ENCODE assay signal across 27 cellular contexts in the genomic region with DNA sequence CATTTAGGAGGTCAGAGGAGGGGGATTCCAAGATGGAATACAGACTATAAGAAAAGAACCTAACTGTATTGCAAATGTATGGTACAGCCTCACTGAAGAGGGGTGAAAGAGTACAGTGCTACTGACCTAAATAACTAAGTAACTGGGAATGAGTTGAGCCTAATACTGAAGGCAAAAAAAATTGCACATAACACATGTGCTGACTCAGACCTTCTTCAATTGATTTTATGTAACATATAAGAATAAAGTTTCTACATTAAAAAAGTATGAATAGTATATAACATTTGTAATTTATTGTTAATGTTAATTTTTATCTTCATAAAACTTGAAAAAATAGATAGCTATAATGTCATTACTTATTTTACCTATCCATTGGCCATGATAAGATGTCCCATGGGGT. TPM values are rescaled to one million over a fixed set of nuclear protein-coding genes. Genes with fewer than 3 reads are reported as not detected.
DNase-seq lines count a peak whose midpoint lies in the region; ATAC-seq, FAIRE-seq and TF ChIP-seq lines count a peak whose summit lies in the region.
"Had no signal": no experiment of that assay in that cellular context is flagged by ENCODE, and none has a peak within 500 bp of the region (broad histone marks: within the 10 kb centered on the region; RNA-seq: fewer than 3 reads in every experiment).

No MANE protein-coding gene starts in this region.

- no peak overlapping the region for H3K9ac ChIP-seq in K562 (ENCODE audit: insufficient read depth in 1 of 2, low read depth in 2 of 2, low read length in 2 of 2)
- H3K9ac ChIP-seq: SK-N-SH had no signal

- H3K4me3 Mint-ChIP-seq in activated CD4-positive, alpha-beta memory T cell treated with anti-CD3 and anti-CD28 coated beads for 36 hours: no peak overlapping the region
- H3K4me3 Mint-ChIP-seq in activated CD4-positive, alpha-beta memory T cell treated with anti-CD3 and anti-CD28 coated beads, Interleukin-2, amount 10 ng/mL, durations not matched to agents 7 days and 5 days: no peak overlapping the region
- no peak overlapping the region for H3K4me3 Mint-ChIP-seq in CD8-positive, alpha-beta memory T cell
- H3K4me3 Mint-ChIP-seq in activated naive CD4-positive, alpha-beta T cell treated with anti-CD3 and anti-CD28 coated beads, Interleukin-2, amount 10 ng/mL, durations not matched to agents 7 days and 5 days: no peak overlapping the region

- TF ChIP-seq CTCF in A549 (IDR thresholded peaks at IDR 0.05) (no peak), K562 (IDR thresholded peaks at IDR 0.05 in 2 of 3, conservative IDR thresholded peaks at IDR 0.05 in 1 of 3; ENCODE audit: insufficient read depth in 2 of 3, low read depth in 1 of 3, low read length in 3 of 3) (no peak)

- H3K27me3 ChIP-seq in CD8-positive, alpha-beta memory T cell (ENCODE audit: insufficient read depth, low read length, poor library complexity, severe bottlenecking): no peaks in the 10 kb centered on the region
- H3K27me3 ChIP-seq in K562 (ENCODE audit: control insufficient read depth in 2 of 2, insufficient read depth in 2 of 2, low read length in 2 of 2): no peaks in the 10 kb centered on the region

- peaks cover 45% of the 10 kb centered on the region for H3K4me1 Mint-ChIP-seq in activated CD4-positive, alpha-beta memory T cell treated with anti-CD3 and anti-CD28 coated beads for 36 hours (ENCODE audit: low read depth)
- peaks cover 32% of the 10 kb centered on the region for H3K4me1 Mint-ChIP-seq in activated CD4-positive, alpha-beta memory T cell treated with anti-CD3 and anti-CD28 coated beads, Interleukin-2, amount 10 ng/mL, durations not matched to agents 7 days and 5 days
- peaks cover 41 to 61% (median 47%) of the 10 kb centered on the region in 3 donors for H3K4me1 Mint-ChIP-seq in CD8-positive, alpha-beta memory T cell
- peaks cover 43% of the 10 kb centered on the region for H3K4me1 Mint-ChIP-seq in activated naive CD4-positive, alpha-beta T cell treated with anti-CD3 and anti-CD28 coated beads, Interleukin-2, amount 10 ng/mL, durations not matched to agents 7 days and 5 days

- no TSS peak for BruUV-seq in K562 (replicated peaks; lab: Mats Ljungman, UMichigan)

- CTCF ChIA-PET in activated CD4-positive, alpha-beta memory T cell treated with anti-CD3 and anti-CD28 coated beads for 36 hours (lab: Charles Lee): interaction anchor here (1.1 to 1.2 kb wide), 2 partner anchors 14 to 358 kb away, joined by 3 read pairs; no protein-coding TSS in a partner anchor
- CTCF ChIA-PET in activated CD4-positive, alpha-beta memory T cell treated with anti-CD3 and anti-CD28 coated beads, Interleukin-2, amount 10 ng/mL, durations not matched to agents 7 days and 5 days (lab: Charles Lee): interaction anchor here (0.6 kb wide), 1 partner anchor 41 kb away, joined by 4 read pairs; a partner anchor contains a TSS
- CTCF ChIA-PET in A549 (lab: Yijun Ruan, JAX) (no interaction called here), K562 (lab: Yijun Ruan, JAX; ENCODE audit: low intra/inter-chr PET ratio) (no interaction called here)
- CTCF ChIA-PET in CD8-positive, alpha-beta memory T cell (lab: Charles Lee): interaction anchor here (1.5 kb wide), 1 partner anchor 51 kb away, joined by 3 read pairs; no protein-coding TSS in a partner anchor
- CTCF ChIA-PET in activated naive CD4-positive, alpha-beta T cell treated with anti-CD3 and anti-CD28 coated beads, Interleukin-2, amount 10 ng/mL, durations not matched to agents 7 days and 5 days (lab: Charles Lee): no interaction called here

- H2AFZ ChIP-seq in K562 (ENCODE audit: low read depth, low read length): no peak overlapping the region
- H2AFZ ChIP-seq: PC-9 had no signal

- no peak for TF ChIP-seq EP300 in A549 (IDR thresholded peaks at IDR 0.05)
- TF ChIP-seq EP300 in K562 (IDR thresholded peaks at IDR 0.05; ENCODE audit: low read length): no peak

- no peak overlapping the region for H3K4me3 ChIP-seq in A549
- H3K4me3 ChIP-seq in CD8-positive, alpha-beta memory T cell (ENCODE audit: low read length): no peak overlapping the region
- no peak overlapping the region for H3K4me3 ChIP-seq in K562
- H3K4me3 ChIP-seq: PC-9 had no signal

- no peaks in the 10 kb centered on the region for H3K79me2 ChIP-seq in K562 (ENCODE audit: control insufficient read depth, insufficient read depth, low read length)

- H3K4me2 ChIP-seq in A549: no peak overlapping the region
- no peak overlapping the region for H3K4me2 ChIP-seq in K562 (ENCODE audit: insufficient read depth, low read length)
- H3K4me2 ChIP-seq: PC-9, SK-N-SH had no signal

- H3K9me3 ChIP-seq in A549 (no peaks in the 10 kb centered on the region), K562 (replicated peaks; ENCODE audit: control insufficient read depth, insufficient read depth, low read depth, low read length) (no peaks in the 10 kb centered on the region)
- H3K9me3 ChIP-seq in CD8-positive, alpha-beta memory T cell (ENCODE audit: low read length): no peaks in the 10 kb centered on the region
- H3K9me3 ChIP-seq: Caco-2, SK-N-SH had no signal

- no peak for DNase-seq in activated CD4-positive, alpha-beta memory T cell treated with anti-CD3 and anti-CD28 coated beads for 36 hours
- DNase-seq in activated CD4-positive, alpha-beta memory T cell treated with anti-CD3 and anti-CD28 coated beads, Interleukin-2, amount 10 ng/mL, durations not matched to agents 7 days and 5 days: no peak
- no peak for DNase-seq in A549 (ENCODE audit: low read depth in 1 of 2, low spot score in 1 of 2)
- no peak for DNase-seq in CD8-positive, alpha-beta memory T cell
- DNase-seq in K562 (ENCODE audit: extremely low read depth in 1 of 4, low spot score in 3 of 4): no peak
- no peak for DNase-seq in HTR-8/SVneo (ENCODE audit: insufficient read length, low spot score)
- no peak for DNase-seq in frontal cortex (ENCODE audit: low spot score in 2 of 2)
- no peak for DNase-seq in activated naive CD4-positive, alpha-beta T cell treated with anti-CD3 and anti-CD28 coated beads, Interleukin-2, amount 10 ng/mL, durations not matched to agents 7 days and 5 days
- DNase-seq: 8988T, AML-193, Caco-2, DMS 273 treated with DMSO at 0.1 percent for 48 hours, DMS79 treated with DMSO at 0.1 percent for 48 hours, KBM-7, MM.1S, NCI-H1048, NCI-H1417 treated with DMSO at 0.1 percent for 48 hours, NCI-H187, NCI-H226, NCI-H510A treated with DMSO at 0.1 percent for 48 hours, NCI-H748 treated with DMSO at 0.1 percent for 48 hours, PC-9, SIG-M5, SK-N-SH had no signal

- ATAC-seq in A549: no peak
- ATAC-seq in K562: no peak
- ATAC-seq: HCT116 had no signal

- no peak for FAIRE-seq in A549 (lab: Jason Lieb, UNC)
- FAIRE-seq in K562 (lab: Jason Lieb, UNC): no peak
- no peak for FAIRE-seq in HTR-8/SVneo (lab: Jason Lieb, UNC)
- FAIRE-seq in frontal cortex (lab: Jason Lieb, UNC): no peak
- FAIRE-seq: H1 had no signal

- intact Hi-C loops in activated CD4-positive, alpha-beta memory T cell treated with anti-CD3 and anti-CD28 coated beads for 36 hours (cut with micrococcal nuclease): no loop called here
- intact Hi-C loops in K562 (cut with micrococcal nuclease): no loop called here

- POLR2A ChIA-PET in activated CD4-positive, alpha-beta memory T cell treated with anti-CD3 and anti-CD28 coated beads for 36 hours (lab: Charles Lee): no interaction called here
- POLR2A ChIA-PET in activated CD4-positive, alpha-beta memory T cell treated with anti-CD3 and anti-CD28 coated beads, Interleukin-2, amount 10 ng/mL, durations not matched to agents 7 days and 5 days (lab: Charles Lee): no interaction called here
- POLR2A ChIA-PET in A549 (lab: Yijun Ruan, JAX) (no interaction called here), K562 (lab: Yijun Ruan, JAX) (no interaction called here)
- POLR2A ChIA-PET in CD8-positive, alpha-beta memory T cell (lab: Charles Lee): no interaction called here

- H3K27ac Mint-ChIP-seq in activated CD4-positive, alpha-beta memory T cell treated with anti-CD3 and anti-CD28 coated beads for 36 hours: peak overlapping the region; percentile 28
- no peak overlapping the region for H3K27ac Mint-ChIP-seq in activated CD4-positive, alpha-beta memory T cell treated with anti-CD3 and anti-CD28 coated beads, Interleukin-2, amount 10 ng/mL, durations not matched to agents 7 days and 5 days
- peak overlapping the region in 5 of 8 donors; percentile 0 to 80 (median 53) for H3K27ac Mint-ChIP-seq in CD8-positive, alpha-beta memory T cell
- no peak overlapping the region for H3K27ac Mint-ChIP-seq in activated naive CD4-positive, alpha-beta T cell treated with anti-CD3 and anti-CD28 coated beads, Interleukin-2, amount 10 ng/mL, durations not matched to agents 7 days and 5 days

- in situ Hi-C loops in K562 (cut with MboI): no loop called here

- H3K4me1 ChIP-seq in A549 (no peaks in the 10 kb centered on the region), K562 (replicated peaks in 1 of 2; ENCODE audit: control insufficient read depth in 2 of 2, insufficient read depth in 2 of 2, low read length in 2 of 2) (no peaks in the 10 kb centered on the region)
- H3K4me1 ChIP-seq in CD8-positive, alpha-beta memory T cell (ENCODE audit: insufficient read depth, low read length): peaks cover 42% of the 10 kb centered on the region
- H3K4me1 ChIP-seq: Caco-2 had no signal

- H3K36me3 ChIP-seq in CD8-positive, alpha-beta memory T cell (ENCODE audit: insufficient read depth, low read length): peaks cover 3% of the 10 kb centered on the region
- no peaks in the 10 kb centered on the region for H3K36me3 ChIP-seq in K562 (ENCODE audit: control insufficient read depth, insufficient read depth, low read length)

- TF ChIP-seq POLR2A in A549 (IDR thresholded peaks at IDR 0.05; ENCODE audit: low read length) (no peak), K562 (conservative IDR thresholded peaks at IDR 0.05) (no peak)

- TF ChIP-seq RAD21 in A549 (conservative IDR thresholded peaks at IDR 0.05 in 1 of 2, IDR thresholded peaks at IDR 0.05 in 1 of 2) (no peak), K562 (CRISPR knock-in tag; conservative IDR thresholded peaks at IDR 0.05 in 1 of 2, IDR thresholded peaks at IDR 0.05 in 1 of 2) (no peak)

- H3K27me3 Mint-ChIP-seq in activated CD4-positive, alpha-beta memory T cell treated with anti-CD3 and anti-CD28 coated beads for 36 hours: no peaks in the 10 kb centered on the region
- no peaks in the 10 kb centered on the region for H3K27me3 Mint-ChIP-seq in activated CD4-positive, alpha-beta memory T cell treated with anti-CD3 and anti-CD28 coated beads, Interleukin-2, amount 10 ng/mL, durations not matched to agents 7 days and 5 days
- H3K27me3 Mint-ChIP-seq in CD8-positive, alpha-beta memory T cell: no peaks in the 10 kb centered on the region
- H3K27me3 Mint-ChIP-seq in activated naive CD4-positive, alpha-beta T cell treated with anti-CD3 and anti-CD28 coated beads, Interleukin-2, amount 10 ng/mL, durations not matched to agents 7 days and 5 days: no peaks in the 10 kb centered on the region

- no peaks in the 10 kb centered on the region for H3K9me1 ChIP-seq in K562 (ENCODE audit: control insufficient read depth, insufficient read depth, low read length)

- H3K27ac ChIP-seq in A549 (no peak overlapping the region), K562 (ENCODE audit: extremely low read depth, low read depth, low read length) (no peak overlapping the region)
- no peak overlapping the region for H3K27ac ChIP-seq in CD8-positive, alpha-beta memory T cell (ENCODE audit: low read depth, low read length)
- H3K27ac ChIP-seq: C4-2B, PC-9 had no signal

- peaks cover 22% of the 10 kb centered on the region for H3K36me3 Mint-ChIP-seq in activated CD4-positive, alpha-beta memory T cell treated with anti-CD3 and anti-CD28 coated beads for 36 hours
- H3K36me3 Mint-ChIP-seq in activated CD4-positive, alpha-beta memory T cell treated with anti-CD3 and anti-CD28 coated beads, Interleukin-2, amount 10 ng/mL, durations not matched to agents 7 days and 5 days (ENCODE audit: low read depth): peaks cover 32% of the 10 kb centered on the region
- peaks cover 7 to 53% (median 15%) of the 10 kb centered on the region in 3 donors for H3K36me3 Mint-ChIP-seq in CD8-positive, alpha-beta memory T cell
- peaks cover 69% of the 10 kb centered on the region for H3K36me3 Mint-ChIP-seq in activated naive CD4-positive, alpha-beta T cell treated with anti-CD3 and anti-CD28 coated beads, Interleukin-2, amount 10 ng/mL, durations not matched to agents 7 days and 5 days

- H4K20me1 ChIP-seq in K562 (replicated peaks; ENCODE audit: control insufficient read depth, insufficient read depth, low read length): no peaks in the 10 kb centered on the region

- H3K9me3 Mint-ChIP-seq in activated CD4-positive, alpha-beta memory T cell treated with anti-CD3 and anti-CD28 coated beads for 36 hours: no peaks in the 10 kb centered on the region
- H3K9me3 Mint-ChIP-seq in activated CD4-positive, alpha-beta memory T cell treated with anti-CD3 and anti-CD28 coated beads, Interleukin-2, amount 10 ng/mL, durations not matched to agents 7 days and 5 days: no peaks in the 10 kb centered on the region
- no peaks in the 10 kb centered on the region for H3K9me3 Mint-ChIP-seq in CD8-positive, alpha-beta memory T cell
- no peaks in the 10 kb centered on the region for H3K9me3 Mint-ChIP-seq in activated naive CD4-positive, alpha-beta T cell treated with anti-CD3 and anti-CD28 coated beads, Interleukin-2, amount 10 ng/mL, durations not matched to agents 7 days and 5 days

RNA-seq across cellular contexts. Expression of a gene that starts 41.7 kb away (rescaled TPM):
- 10 to 100 TPM; 42.5 to 44.3 TPM for total RNA-seq in activated CD4-positive, alpha-beta memory T cell treated with anti-CD3 and anti-CD28 coated beads for 36 hours
- total RNA-seq in activated CD4-positive, alpha-beta memory T cell treated with anti-CD3 and anti-CD28 coated beads, Interleukin-2, amount 10 ng/mL, durations not matched to agents 7 days and 5 days: 10 to 100 TPM; 41.0 to 43.0 TPM
- polyA plus RNA-seq in A549 (2011; rRNA removed) (30.0 and 30.7 TPM in 2 replicates), A549 (2017; fragmentation: RNase III; extraction: RNeasy Plus Mini Kit Qiagen cat#74134 plus additional on column Dnase treatment) (28.0 to 34.0 TPM (median 33.3 TPM) in 3 replicates), K562 (2011; rRNA removed) (1.6 and 6.5 TPM in 2 replicates), K562 (2014; fragmentation: Illumina TruSeq; extraction: Trizol) (0.31 and 0.36 TPM in 2 replicates), K562 (2014; fragmentation: Nextera tagmentation; extraction: Ambion mirVana) (under 1 TPM; 0.18 to 0.32 TPM), K562 (2014; rRNA removed) (0.25 and 0.66 TPM in 2 replicates)
- polyA plus RNA-seq in A549 (2012; cell fraction: cytosol; rRNA removed): 5.9 and 6.5 TPM in 2 replicates
- polyA plus RNA-seq in A549 (2012; cell fraction: nucleus; rRNA removed): 3.8 and 5.5 TPM in 2 replicates
- 17.7 and 20.4 TPM in 2 replicates for polyA minus RNA-seq in A549 (2011; rRNA and poly(A)+ RNA removed)
- 10 to 100 TPM; 33.1 to 35.8 TPM for total RNA-seq in CD8-positive, alpha-beta memory T cell
- 41.4 TPM for polyA plus RNA-seq in CD8-positive, alpha-beta memory T cell
- 1.1 and 3.1 TPM in 2 replicates for total RNA-seq in K562 (2011; cell fraction: chromatin; rRNA removed; ENCODE audit: low replicate concordance)
- 0.50 and 0.66 TPM in 2 replicates for total RNA-seq in K562 (2011; cell fraction: nucleolus; rRNA removed)
- 0.84 and 1.5 TPM in 2 replicates for total RNA-seq in K562 (2011; cell fraction: nucleoplasm; rRNA removed)
- total RNA-seq in K562 (2014; rRNA removed) (0.14 and 0.41 TPM in 2 replicates), K562 (2014; rRNA removed; fragmentation: Illumina TruSeq; extraction: Trizol) (0.47 and 0.77 TPM in 2 replicates), K562 (2015; rRNA removed; fragmentation: Illumina TruSeq; extraction: Trizol) (0.62 and 0.90 TPM in 2 replicates), K562 (2021) (0.42 and 0.58 TPM in 2 replicates), frontal cortex (26.9 TPM)
- polyA plus RNA-seq in K562 (2011; cell fraction: cytosol; rRNA removed): 0.31 and 3.2 TPM in 2 replicates
- 1.1 and 10.4 TPM in 2 replicates for polyA plus RNA-seq in K562 (2011; cell fraction: nucleus; rRNA removed)
- polyA plus RNA-seq in K562 (2012): 0.35 and 0.72 TPM in 2 replicates
- 2.0 and 9.8 TPM in 2 replicates for polyA minus RNA-seq in K562 (2011; rRNA and poly(A)+ RNA removed)
- polyA minus RNA-seq in K562 (2011; cell fraction: cytosol; rRNA and poly(A)+ RNA removed): 1.5 TPM in 2 replicates
- 0.81 and 5.3 TPM in 2 replicates for polyA minus RNA-seq in K562 (2011; cell fraction: nucleus; rRNA and poly(A)+ RNA removed)

Comparison
In these comparisons a context has a peak if more than half of its experiments do, and no peak if none do; other contexts are left out.
1. H3K27ac Mint-ChIP-seq: peak in activated CD4-positive, alpha-beta memory T cell treated with anti-CD3 and anti-CD28 coated beads for 36 hours (single experiment) and CD8-positive, alpha-beta memory T cell (5 of 8); none in activated CD4-positive, alpha-beta memory T cell treated with anti-CD3 and anti-CD28 coated beads, Interleukin-2, amount 10 ng/mL, durations not matched to agents 7 days and 5 days (single experiment) and activated naive CD4-positive, alpha-beta T cell treated with anti-CD3 and anti-CD28 coated beads, Interleukin-2, amount 10 ng/mL, durations not matched to agents 7 days and 5 days (single experiment).
2. CTCF ChIA-PET loops: an anchor here in activated CD4-positive, alpha-beta memory T cell treated with anti-CD3 and anti-CD28 coated beads for 36 hours (1.1 to 1.2 kb wide), activated CD4-positive, alpha-beta memory T cell treated with anti-CD3 and anti-CD28 coated beads, Interleukin-2, amount 10 ng/mL, durations not matched to agents 7 days and 5 days (0.6 kb wide) and CD8-positive, alpha-beta memory T cell (1.5 kb wide); none called in A549, K562 and activated naive CD4-positive, alpha-beta T cell treated with anti-CD3 and anti-CD28 coated beads, Interleukin-2, amount 10 ng/mL, durations not matched to agents 7 days and 5 days.